1 cellular context compared by ENCODE assay signal in genomic region chr2:174796319-174796771, GRCh38.
TF ChIP-seq lines count a peak whose summit lies in the region.

No MANE protein-coding gene starts in this region.

TF ChIP-seq in GM23338, 12 proteins besides CTCF, POLR2A, EP300 and RAD21 (continued from another document):
- TF ChIP-seq, protein P1, sequence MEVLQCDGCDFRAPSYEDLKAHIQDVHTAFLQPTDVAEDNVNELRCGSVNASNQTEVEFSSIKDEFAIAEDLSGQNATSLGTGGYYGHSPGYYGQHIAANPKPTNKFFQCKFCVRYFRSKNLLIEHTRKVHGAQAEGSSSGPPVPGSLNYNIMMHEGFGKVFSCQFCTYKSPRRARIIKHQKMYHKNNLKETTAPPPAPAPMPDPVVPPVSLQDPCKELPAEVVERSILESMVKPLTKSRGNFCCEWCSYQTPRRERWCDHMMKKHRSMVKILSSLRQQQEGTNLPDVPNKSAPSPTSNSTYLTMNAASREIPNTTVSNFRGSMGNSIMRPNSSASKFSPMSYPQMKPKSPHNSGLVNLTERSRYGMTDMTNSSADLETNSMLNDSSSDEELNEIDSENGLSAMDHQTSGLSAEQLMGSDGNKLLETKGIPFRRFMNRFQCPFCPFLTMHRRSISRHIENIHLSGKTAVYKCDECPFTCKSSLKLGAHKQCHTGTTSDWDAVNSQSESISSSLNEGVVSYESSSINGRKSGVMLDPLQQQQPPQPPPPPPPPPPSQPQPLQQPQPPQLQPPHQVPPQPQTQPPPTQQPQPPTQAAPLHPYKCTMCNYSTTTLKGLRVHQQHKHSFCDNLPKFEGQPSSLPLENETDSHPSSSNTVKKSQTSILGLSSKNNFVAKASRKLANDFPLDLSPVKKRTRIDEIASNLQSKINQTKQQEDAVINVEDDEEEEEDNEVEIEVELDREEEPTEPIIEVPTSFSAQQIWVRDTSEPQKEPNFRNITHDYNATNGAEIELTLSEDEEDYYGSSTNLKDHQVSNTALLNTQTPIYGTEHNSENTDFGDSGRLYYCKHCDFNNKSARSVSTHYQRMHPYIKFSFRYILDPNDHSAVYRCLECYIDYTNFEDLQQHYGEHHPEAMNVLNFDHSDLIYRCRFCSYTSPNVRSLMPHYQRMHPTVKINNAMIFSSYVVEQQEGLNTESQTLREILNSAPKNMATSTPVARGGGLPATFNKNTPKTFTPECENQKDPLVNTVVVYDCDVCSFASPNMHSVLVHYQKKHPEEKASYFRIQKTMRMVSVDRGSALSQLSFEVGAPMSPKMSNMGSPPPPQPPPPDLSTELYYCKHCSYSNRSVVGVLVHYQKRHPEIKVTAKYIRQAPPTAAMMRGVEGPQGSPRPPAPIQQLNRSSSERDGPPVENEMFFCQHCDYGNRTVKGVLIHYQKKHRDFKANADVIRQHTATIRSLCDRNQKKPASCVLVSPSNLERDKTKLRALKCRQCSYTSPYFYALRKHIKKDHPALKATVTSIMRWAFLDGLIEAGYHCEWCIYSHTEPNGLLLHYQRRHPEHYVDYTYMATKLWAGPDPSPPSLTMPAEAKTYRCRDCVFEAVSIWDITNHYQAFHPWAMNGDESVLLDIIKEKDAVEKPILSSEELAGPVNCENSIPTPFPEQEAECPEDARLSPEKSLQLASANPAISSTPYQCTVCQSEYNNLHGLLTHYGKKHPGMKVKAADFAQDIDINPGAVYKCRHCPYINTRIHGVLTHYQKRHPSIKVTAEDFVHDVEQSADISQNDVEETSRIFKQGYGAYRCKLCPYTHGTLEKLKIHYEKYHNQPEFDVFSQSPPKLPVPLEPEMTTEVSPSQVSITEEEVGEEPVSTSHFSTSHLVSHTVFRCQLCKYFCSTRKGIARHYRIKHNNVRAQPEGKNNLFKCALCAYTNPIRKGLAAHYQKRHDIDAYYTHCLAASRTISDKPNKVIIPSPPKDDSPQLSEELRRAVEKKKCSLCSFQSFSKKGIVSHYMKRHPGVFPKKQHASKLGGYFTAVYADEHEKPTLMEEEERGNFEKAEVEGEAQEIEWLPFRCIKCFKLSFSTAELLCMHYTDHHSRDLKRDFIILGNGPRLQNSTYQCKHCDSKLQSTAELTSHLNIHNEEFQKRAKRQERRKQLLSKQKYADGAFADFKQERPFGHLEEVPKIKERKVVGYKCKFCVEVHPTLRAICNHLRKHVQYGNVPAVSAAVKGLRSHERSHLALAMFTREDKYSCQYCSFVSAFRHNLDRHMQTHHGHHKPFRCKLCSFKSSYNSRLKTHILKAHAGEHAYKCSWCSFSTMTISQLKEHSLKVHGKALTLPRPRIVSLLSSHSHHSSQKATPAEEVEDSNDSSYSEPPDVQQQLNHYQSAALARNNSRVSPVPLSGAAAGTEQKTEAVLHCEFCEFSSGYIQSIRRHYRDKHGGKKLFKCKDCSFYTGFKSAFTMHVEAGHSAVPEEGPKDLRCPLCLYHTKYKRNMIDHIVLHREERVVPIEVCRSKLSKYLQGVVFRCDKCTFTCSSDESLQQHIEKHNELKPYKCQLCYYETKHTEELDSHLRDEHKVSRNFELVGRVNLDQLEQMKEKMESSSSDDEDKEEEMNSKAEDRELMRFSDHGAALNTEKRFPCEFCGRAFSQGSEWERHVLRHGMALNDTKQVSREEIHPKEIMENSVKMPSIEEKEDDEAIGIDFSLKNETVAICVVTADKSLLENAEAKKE (CRISPR knock-in tag; IDR thresholded peaks at IDR 0.05) = peak; percentile 84; the same call in 1 of the 2 replicates
- no peak for TF ChIP-seq ZNF114 (CRISPR knock-in tag; IDR thresholded peaks at IDR 0.05)
